In genomic region chr2:48471048-48471474, GRCh38 we compare ENCODE assay signal across 8 cellular contexts. TPM values are rescaled to one million over a fixed set of nuclear protein-coding genes. Genes with fewer than 3 reads are reported as not detected.
DNase-seq lines count a peak whose midpoint lies in the region; TF ChIP-seq lines count a peak whose summit lies in the region.

No MANE protein-coding gene starts in this region.

- peak; percentile 19; the same call in 1 of the 2 replicates for TF ChIP-seq CTCF in WI38 (IDR thresholded peaks at IDR 0.05; ENCODE audit: low read depth, low read length)
- TF ChIP-seq CTCF in hepatocyte (IDR thresholded peaks at IDR 0.05; ENCODE audit: poor library complexity): peak; percentile 81
- peak; percentile 82 for TF ChIP-seq CTCF in smooth muscle cell (IDR thresholded peaks at IDR 0.05; ENCODE audit: borderline replicate concordance, insufficient read depth, poor library complexity, severe bottlenecking)

- H3K79me2 ChIP-seq in hepatocyte: no peaks in the 10 kb centered on the region
- H3K79me2 ChIP-seq in smooth muscle cell (ENCODE audit: low read depth): no peaks in the 10 kb centered on the region

- H3F3A ChIP-seq in smooth muscle cell (ENCODE audit: low read depth): peaks cover 8% of the 10 kb centered on the region

- H3K4me3 ChIP-seq in WI38 (ENCODE audit: low read depth, low read length) (no peak overlapping the region), hepatocyte (no peak overlapping the region), smooth muscle cell (no peak overlapping the region)

- H3K27me3 ChIP-seq in hepatocyte (no peaks in the 10 kb centered on the region), smooth muscle cell (ENCODE audit: low read depth) (no peaks in the 10 kb centered on the region)

- H3K4me1 ChIP-seq in hepatocyte (ENCODE audit: insufficient read depth) (peaks cover 18% of the 10 kb centered on the region), smooth muscle cell (ENCODE audit: low read depth) (peaks cover 5% of the 10 kb centered on the region)

- H3K9me3 Mint-ChIP-seq in activated naive CD4-positive, alpha-beta T cell treated with anti-CD3 and anti-CD28 coated beads, Interleukin-2, amount 10 ng/mL, durations not matched to agents 7 days and 5 days: no peaks in the 10 kb centered on the region

- H3K27me3 Mint-ChIP-seq in activated naive CD4-positive, alpha-beta T cell treated with anti-CD3 and anti-CD28 coated beads, Interleukin-2, amount 10 ng/mL, durations not matched to agents 7 days and 5 days: no peaks in the 10 kb centered on the region

- peaks cover 50% of the 10 kb centered on the region for H3K36me3 Mint-ChIP-seq in activated naive CD4-positive, alpha-beta T cell treated with anti-CD3 and anti-CD28 coated beads, Interleukin-2, amount 10 ng/mL, durations not matched to agents 7 days and 5 days

- H3K36me3 ChIP-seq in hepatocyte (replicated peaks; ENCODE audit: insufficient read depth, low read depth) (no peaks in the 10 kb centered on the region), smooth muscle cell (ENCODE audit: low read depth) (no peaks in the 10 kb centered on the region)

- no peak overlapping the region for H3K27ac Mint-ChIP-seq in activated naive CD4-positive, alpha-beta T cell treated with anti-CD3 and anti-CD28 coated beads, Interleukin-2, amount 10 ng/mL, durations not matched to agents 7 days and 5 days

- H4K20me1 ChIP-seq in hepatocyte (ENCODE audit: insufficient read depth, poor library complexity, severe bottlenecking) (no peaks in the 10 kb centered on the region), smooth muscle cell (ENCODE audit: low read depth) (no peaks in the 10 kb centered on the region)

- H3K9me3 ChIP-seq in hepatocyte (ENCODE audit: low read depth) (no peaks in the 10 kb centered on the region), smooth muscle cell (replicated peaks; ENCODE audit: low read depth) (no peaks in the 10 kb centered on the region)

- WGBS in hepatocyte (ENCODE audit: low lambda C conversion rate, missing lambda C conversion rate): 14% methylated on average over 4 of the region's 4 CpGs
- 38% methylated on average over 4 of the region's 4 CpGs for WGBS in smooth muscle cell (ENCODE audit: low lambda C conversion rate)

- H2AFZ ChIP-seq in hepatocyte: no peak overlapping the region
- H2AFZ ChIP-seq in smooth muscle cell (ENCODE audit: low read depth): peak overlapping the region; percentile 25

- no peak overlapping the region for H3K4me3 Mint-ChIP-seq in activated naive CD4-positive, alpha-beta T cell treated with anti-CD3 and anti-CD28 coated beads, Interleukin-2, amount 10 ng/mL, durations not matched to agents 7 days and 5 days

- peak; percentile 11 for DNase-seq in NOMO-1 treated with DMSO at 0.1 percent for 48 hours (lab: John Stamatoyannopoulos, UW; ENCODE audit: unreplicated experiment)
- DNase-seq in NOMO-1 (lab: John Stamatoyannopoulos, UW; ENCODE audit: unreplicated experiment in 2 of 2): no peak
- peak; percentile 82 for DNase-seq in hepatocyte (ENCODE audit: low spot score)
- no peak for DNase-seq in smooth muscle cell (lab: John Stamatoyannopoulos, UW; ENCODE audit: unreplicated experiment)
- DNase-seq in T-helper 1 cell: no peak
- no peak for DNase-seq in activated naive CD4-positive, alpha-beta T cell treated with anti-CD3 and anti-CD28 coated beads, Interleukin-2, amount 10 ng/mL, durations not matched to agents 7 days and 5 days
- DNase-seq in stimulated activated naive CD4-positive, alpha-beta T cell treated with Interleukin-2 at 50 U/mL for 16 hours (lab: John Stamatoyannopoulos, UW): no peak

- CTCF ChIA-PET in activated naive CD4-positive, alpha-beta T cell treated with anti-CD3 and anti-CD28 coated beads, Interleukin-2, amount 10 ng/mL, durations not matched to agents 7 days and 5 days (lab: Charles Lee): no interaction called here

- H3K9ac ChIP-seq in smooth muscle cell (ENCODE audit: low read depth): no peak overlapping the region

- no peaks in the 10 kb centered on the region for H3K4me1 Mint-ChIP-seq in activated naive CD4-positive, alpha-beta T cell treated with anti-CD3 and anti-CD28 coated beads, Interleukin-2, amount 10 ng/mL, durations not matched to agents 7 days and 5 days

- H3K4me2 ChIP-seq in hepatocyte (peak overlapping the region; percentile 20), smooth muscle cell (no peak overlapping the region)

- H3K27ac ChIP-seq in hepatocyte: peak overlapping the region; percentile 59
- H3K27ac ChIP-seq in smooth muscle cell (ENCODE audit: low read depth): peak overlapping the region; percentile 20

- no peaks in the 10 kb centered on the region for H3K9me2 ChIP-seq in hepatocyte (replicated peaks; ENCODE audit: insufficient read depth)

RNA-seq across cellular contexts. Expression of gene PPP1R21, which starts 30.5 kb away (rescaled TPM):
- 28.8 and 32.9 TPM in 2 replicates for total RNA-seq in hepatocyte
- 25.0 and 26.2 TPM in 2 replicates for polyA plus RNA-seq in hepatocyte
- total RNA-seq in smooth muscle cell: 16.1 and 18.4 TPM in 2 replicates
- polyA plus RNA-seq in smooth muscle cell: 11.5 and 15.7 TPM in 2 replicates

RNA-seq across cellular contexts. Expression of gene STON1, which starts 58.9 kb away (rescaled TPM):
- total RNA-seq in hepatocyte (21.6 and 22.0 TPM in 2 replicates), smooth muscle cell (56.6 and 60.3 TPM in 2 replicates)
- polyA plus RNA-seq in hepatocyte (10.4 and 12.2 TPM in 2 replicates), smooth muscle cell (13.8 and 15.3 TPM in 2 replicates)

Comparison
In these comparisons a context has a peak if more than half of its experiments do, and no peak if none do; other contexts are left out.
1. DNase-seq: peak in NOMO-1 treated with DMSO at 0.1 percent for 48 hours (single experiment) and hepatocyte (single experiment); none in NOMO-1 (0 of 2), smooth muscle cell (single experiment), T-helper 1 cell (0 of 5), activated naive CD4-positive, alpha-beta T cell treated with anti-CD3 and anti-CD28 coated beads, Interleukin-2, amount 10 ng/mL, durations not matched to agents 7 days and 5 days (single experiment) and stimulated activated naive CD4-positive, alpha-beta T cell treated with Interleukin-2 at 50 U/mL for 16 hours (single experiment).
2. CTCF ChIP-seq: peak in every context shown above with its lines; median percentile 82 in smooth muscle cell; 81 in hepatocyte; 19 in WI38.